Comparison of ENCODE assay signal across 14 cellular contexts in the genomic region with DNA sequence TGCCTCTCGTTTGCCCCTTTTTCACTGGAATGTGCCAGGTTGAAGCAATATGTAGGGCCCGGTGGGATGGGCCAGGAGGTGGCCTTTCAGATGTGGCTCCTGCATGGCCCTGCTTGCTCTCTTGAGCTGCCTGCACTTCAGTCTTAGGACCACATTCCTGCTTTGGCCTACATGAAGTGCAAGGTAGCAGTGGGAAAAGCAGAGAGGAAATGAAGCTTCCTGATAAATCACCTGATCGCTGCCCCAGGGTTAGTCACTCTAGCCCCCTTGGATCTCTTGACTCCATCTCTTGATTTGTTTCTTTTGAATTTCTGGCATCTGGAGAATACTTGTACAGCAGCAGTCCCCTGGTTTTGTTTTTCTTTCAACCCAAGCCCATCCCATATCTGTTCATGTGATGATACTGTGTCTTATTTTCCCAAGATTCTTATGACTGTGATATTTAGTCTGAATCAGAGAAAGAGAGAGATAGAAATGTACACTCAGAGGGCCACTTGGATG.
DNase-seq lines count a peak whose midpoint lies in the region; ATAC-seq and TF ChIP-seq lines count a peak whose summit lies in the region.
"Had no signal": no experiment of that assay in that cellular context is flagged by ENCODE, and none has a peak within 500 bp of the region (broad histone marks: within the 10 kb centered on the region; RNA-seq: fewer than 3 reads in every experiment).

No MANE protein-coding gene starts in this region.

- no peak overlapping the region for H2BK15ac ChIP-seq in mesenchymal stem cell (ENCODE audit: low read depth, poor library complexity, severe bottlenecking)

- no peaks in the 10 kb centered on the region for H3K9me3 Mint-ChIP-seq in stimulated activated naive B cell treated with anti-CD40 and anti-IgM and Interleukin-4, amounts not matched to agents 10 μg/mL and 1 μg/mL and 100 μg/mL, for 72 hours
- H3K9me3 Mint-ChIP-seq: activated T-cell treated with anti-CD3 and anti-CD28 coated beads, Interleukin-2, amount 50 U/mL, for 4 hours had no signal

- peaks cover 6% of the 10 kb centered on the region; the same call in 1 of the 2 replicates for H4K20me1 ChIP-seq in BLaER1

- H3K4me1 ChIP-seq in BLaER1 (peaks cover 15% of the 10 kb centered on the region), mesenchymal stem cell (ENCODE audit: control insufficient read depth, insufficient read depth, low read depth, low read length) (peaks cover 7% of the 10 kb centered on the region)
- H3K4me1 ChIP-seq: ascending aorta, right lobe of liver had no signal

- peaks cover 25 to 29% of the 10 kb centered on the region in 2 donors for H3K4me1 Mint-ChIP-seq in stimulated activated naive B cell treated with anti-CD40 and anti-IgM and Interleukin-4, amounts not matched to agents 10 μg/mL and 1 μg/mL and 100 μg/mL, for 72 hours

- peak overlapping the region; percentile 11 to 14 for H2BK12ac ChIP-seq in mesenchymal stem cell (ENCODE audit: low read length in 2 of 2)

- peak overlapping the region; percentile 2 for H4K8ac ChIP-seq in mesenchymal stem cell (ENCODE audit: low read length)

- peak overlapping the region; percentile 8 for H4K91ac ChIP-seq in mesenchymal stem cell (ENCODE audit: low read length)

- H3K27ac ChIP-seq in BLaER1 (no peak overlapping the region), mesenchymal stem cell (ENCODE audit: low read length, poor library complexity, severe bottlenecking) (peak overlapping the region; percentile 31)
- H3K27ac ChIP-seq: ascending aorta, right lobe of liver had no signal

- H3K36me3 ChIP-seq in BLaER1, result no peaks in the 10 kb centered on the region
- H3K36me3 ChIP-seq in mesenchymal stem cell (ENCODE audit: control insufficient read depth in 1 of 2, insufficient read depth in 2 of 2, low read depth in 1 of 2, low read length in 2 of 2), result no peaks in the 10 kb centered on the region
- H3K36me3 ChIP-seq: ascending aorta, right lobe of liver had no signal

- WGBS in mesenchymal stem cell, result 28% methylated on average over 3 of the region's 3 CpGs

- peak overlapping the region; percentile 10 to 27 for H3K4ac ChIP-seq in mesenchymal stem cell (ENCODE audit: low read depth in 1 of 2, low read length in 2 of 2)

- H3K9me3 ChIP-seq in BLaER1 (no peaks in the 10 kb centered on the region), mesenchymal stem cell (ENCODE audit: control insufficient read depth, low read length) (no peaks in the 10 kb centered on the region)
- H3K9me3 ChIP-seq: ascending aorta, right lobe of liver had no signal

- H3K9ac ChIP-seq in BLaER1, result no peak overlapping the region
- H3K9ac ChIP-seq in mesenchymal stem cell (ENCODE audit: low read length), result peak overlapping the region; percentile 82

- no peak overlapping the region for H2AFZ ChIP-seq in mesenchymal stem cell (ENCODE audit: low read depth, low read length)

- H3K4me2 ChIP-seq in BLaER1 (peak overlapping the region; percentile 76), mesenchymal stem cell (ENCODE audit: low read length, poor library complexity, severe bottlenecking) (no peak overlapping the region)

- H3K27me3 ChIP-seq in BLaER1 (no peaks in the 10 kb centered on the region), mesenchymal stem cell (ENCODE audit: control insufficient read depth in 1 of 2, insufficient read depth in 1 of 2, low read length in 2 of 2) (no peaks in the 10 kb centered on the region)
- H3K27me3 ChIP-seq: ascending aorta, right lobe of liver had no signal

- peaks cover 0 to 4% of the 10 kb centered on the region in 2 donors for H3K36me3 Mint-ChIP-seq in stimulated activated naive B cell treated with anti-CD40 and anti-IgM and Interleukin-4, amounts not matched to agents 10 μg/mL and 1 μg/mL and 100 μg/mL, for 72 hours

- H3K79me1 ChIP-seq in mesenchymal stem cell (replicated peaks; ENCODE audit: low read length, poor library complexity, severe bottlenecking), result peaks cover 5% of the 10 kb centered on the region

- peak overlapping the region; percentile 19 for H2BK120ac ChIP-seq in mesenchymal stem cell (ENCODE audit: low read depth, low read length)

- no peak overlapping the region for H3K14ac ChIP-seq in mesenchymal stem cell (ENCODE audit: low read length in 2 of 2)

- H3K4me3 Mint-ChIP-seq in stimulated activated naive B cell treated with anti-CD40 and anti-IgM and Interleukin-4, amounts not matched to agents 10 μg/mL and 1 μg/mL and 100 μg/mL, for 72 hours, result no peak overlapping the region
- H3K4me3 Mint-ChIP-seq: activated T-cell treated with anti-CD3 and anti-CD28 coated beads, Interleukin-2, amount 50 U/mL, for 4 hours; B cell had no signal

- no peak for ATAC-seq in stimulated activated naive B cell treated with anti-CD40 and anti-IgM and Interleukin-4, amounts not matched to agents 10 μg/mL and 1 μg/mL and 100 μg/mL, for 72 hours (replicated peaks)

- peak overlapping the region; percentile 1 for H2BK5ac ChIP-seq in mesenchymal stem cell (ENCODE audit: low read depth, low read length, poor library complexity, severe bottlenecking)

- peaks cover 12 to 21% of the 10 kb centered on the region in 2 donors for H3K27me3 Mint-ChIP-seq in stimulated activated naive B cell treated with anti-CD40 and anti-IgM and Interleukin-4, amounts not matched to agents 10 μg/mL and 1 μg/mL and 100 μg/mL, for 72 hours
- H3K27me3 Mint-ChIP-seq: B cell had no signal

- no peak overlapping the region for H2AK5ac ChIP-seq in mesenchymal stem cell (ENCODE audit: low read length, severe bottlenecking)

- TF ChIP-seq CTCF in choroid plexus epithelial cell (conservative IDR thresholded peaks at IDR 0.05; ENCODE audit: low read depth, low read length), result no peak

- no peak overlapping the region for H3K27ac Mint-ChIP-seq in stimulated activated naive B cell treated with anti-CD40 and anti-IgM and Interleukin-4, amounts not matched to agents 10 μg/mL and 1 μg/mL and 100 μg/mL, for 72 hours
- H3K27ac Mint-ChIP-seq: B cell had no signal

- no peak overlapping the region for H3K23ac ChIP-seq in mesenchymal stem cell (ENCODE audit: low read length in 2 of 2)

- peak; percentile 77 for DNase-seq in M059J (ENCODE audit: low read depth)
- DNase-seq in choroid plexus epithelial cell (ENCODE audit: low read depth), result peak; percentile 61
- DNase-seq in mesenchymal stem cell, result peak; percentile 60
- DNase-seq in AG08396 (ENCODE audit: low spot score), result no peak
- no peak for DNase-seq in stimulated activated naive B cell treated with anti-CD40 and anti-IgM and Interleukin-4, amounts not matched to agents 10 μg/mL and 1 μg/mL and 100 μg/mL, for 72 hours
- DNase-seq in NCI-H748 (lab: John Stamatoyannopoulos, UW; ENCODE audit: unreplicated experiment), result no peak
- DNase-seq in NK-92 (lab: John Stamatoyannopoulos, UW; ENCODE audit: unreplicated experiment), result no peak
- DNase-seq: activated CD4-positive, alpha-beta T cell treated with anti-CD3 and anti-CD28 coated beads for 1 hour; activated T-cell treated with anti-CD3 and anti-CD28 coated beads, Interleukin-2, amount 50 U/mL, for 4 hours; NCI-H526 treated with DMSO at 0.1 percent for 48 hours; right lobe of liver had no signal

- peak overlapping the region; percentile 10 to 35 for H3K18ac ChIP-seq in mesenchymal stem cell (ENCODE audit: low read depth in 1 of 2, low read length in 2 of 2)

- H3K4me3 ChIP-seq in BLaER1, result no peak overlapping the region
- H3K4me3 ChIP-seq in choroid plexus epithelial cell (ENCODE audit: low read depth, low read length), result no peak overlapping the region
- H3K4me3 ChIP-seq in mesenchymal stem cell (ENCODE audit: insufficient read depth in 1 of 2, low read depth in 1 of 2, low read length in 2 of 2), result no peak overlapping the region
- H3K4me3 ChIP-seq: ascending aorta, right lobe of liver had no signal

Comparison
In these comparisons a context has a peak if more than half of its experiments do, and no peak if none do; other contexts are left out.
1. DNase-seq: peak in M059J (single experiment), choroid plexus epithelial cell (single experiment) and mesenchymal stem cell (single experiment); none in AG08396 (single experiment), stimulated activated naive B cell treated with anti-CD40 and anti-IgM and Interleukin-4, amounts not matched to agents 10 μg/mL and 1 μg/mL and 100 μg/mL, for 72 hours (single experiment), NCI-H748 (single experiment) and NK-92 (single experiment).